In the genomic region with DNA sequence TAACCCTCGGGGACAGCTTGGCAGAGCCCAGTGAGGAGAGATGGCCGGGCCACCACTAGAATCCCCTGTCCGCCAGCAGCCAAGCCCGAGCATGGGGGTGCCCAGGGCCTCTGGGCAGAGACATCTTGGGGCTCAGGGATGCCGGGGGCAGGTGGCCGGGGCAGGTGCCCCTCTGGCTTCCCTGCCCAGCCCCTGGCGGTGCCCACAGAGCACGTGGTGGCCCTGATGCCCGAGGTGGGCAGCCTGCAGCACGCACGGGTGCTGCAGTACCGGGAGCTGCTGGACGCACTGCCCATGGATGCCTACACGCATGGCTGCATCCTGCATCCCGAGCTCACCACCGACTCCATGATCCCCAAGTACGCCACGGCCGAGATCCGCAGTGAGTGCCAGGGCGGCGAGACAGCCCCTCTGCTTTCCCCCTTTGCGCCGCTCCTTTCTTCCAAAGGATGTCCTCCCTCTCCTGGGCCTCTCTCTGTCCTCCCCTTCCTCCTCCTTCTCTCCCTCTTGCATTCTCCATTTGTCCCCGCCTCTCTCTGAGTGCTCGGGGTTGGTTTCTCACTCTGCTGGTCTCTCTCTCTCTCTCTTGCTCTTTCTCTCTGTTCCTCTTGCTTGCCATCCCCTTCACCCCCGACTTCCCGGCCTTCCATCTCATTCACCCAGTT, we compare ENCODE assay signal across 35 cellular contexts. TPM values are rescaled to one million over a fixed set of nuclear protein-coding genes. Genes with fewer than 3 reads are reported as not detected.
"Had no signal": no experiment of that assay in that cellular context is flagged by ENCODE, and none has a peak within 500 bp of the region (broad histone marks: within the 10 kb centered on the region; RNA-seq: fewer than 3 reads in every experiment).

No MANE protein-coding gene starts in this region.

- FAIRE-seq: TTC549 had no signal

- H3K27ac ChIP-seq: ascending aorta, body of pancreas, brain microvascular endothelial cell, breast epithelium, VCaP had no signal

- ATAC-seq: activated CD8-positive, alpha-beta memory T cell treated with anti-CD3 and anti-CD28 coated beads, Interleukin-2, amount 10 ng/mL, durations not matched to agents 7 days and 5 days; activated CD8-positive, alpha-beta T cell treated with anti-CD3 and anti-CD28 coated beads, Interleukin-2, amount 10 ng/mL, durations not matched to agents 7 days and 5 days; activated naive CD8-positive, alpha-beta T cell treated with anti-CD3 and anti-CD28 coated beads, Interleukin-2, amount 50 U/mL, for 24 hours; body of pancreas had no signal

- H3K36me3 Mint-ChIP-seq: activated CD8-positive, alpha-beta memory T cell treated with anti-CD3 and anti-CD28 coated beads, Interleukin-2, amount 10 ng/mL, durations not matched to agents 7 days and 5 days; activated naive CD4-positive, alpha-beta T cell treated with anti-CD3 and anti-CD28 coated beads, Interleukin-2, amount 10 ng/mL, durations not matched to agents 7 days and 5 days; activated naive CD8-positive, alpha-beta T cell treated with anti-CD3 and anti-CD28 coated beads, Interleukin-2, amount 10 ng/mL, durations not matched to agents 7 days and 5 days had no signal

- H3K9me3 ChIP-seq: ascending aorta, body of pancreas, breast epithelium had no signal

- H3K4me3 Mint-ChIP-seq: activated B cell treated with CpG ODN at 0.5 μM for 24 hours; activated CD4-positive, alpha-beta memory T cell treated with anti-CD3 and anti-CD28 coated beads, Interleukin-2, amount 10 ng/mL, durations not matched to agents 7 days and 5 days; activated CD4-positive, alpha-beta T cell treated with anti-CD3 and anti-CD28 coated beads, Interleukin-2, amount 10 ng/mL, durations not matched to agents 7 days and 5 days; activated CD8-positive, alpha-beta memory T cell treated with anti-CD3 and anti-CD28 coated beads, Interleukin-2, amount 10 ng/mL, durations not matched to agents 7 days and 5 days; activated CD8-positive, alpha-beta T cell treated with anti-CD3 and anti-CD28 coated beads, Interleukin-2, amount 10 ng/mL, durations not matched to agents 7 days and 5 days; activated naive CD4-positive, alpha-beta T cell treated with anti-CD3 and anti-CD28 coated beads, Interleukin-2, amount 10 ng/mL, durations not matched to agents 7 days and 5 days; activated naive CD4-positive, alpha-beta T cell treated with anti-CD3 and anti-CD28 coated beads, Interleukin-2, amount 50 U/mL, for 24 hours; activated naive CD8-positive, alpha-beta T cell; activated naive CD8-positive, alpha-beta T cell treated with anti-CD3 and anti-CD28 coated beads, Interleukin-2, amount 10 ng/mL, durations not matched to agents 7 days and 5 days; activated naive CD8-positive, alpha-beta T cell treated with anti-CD3 and anti-CD28 coated beads, Interleukin-2, amount 50 U/mL, for 24 hours; activated T-cell treated with anti-CD3 and anti-CD28 coated beads, Interleukin-2, amount 50 U/mL, for 24 hours; T-helper 1 cell treated with Interleukin-12 subunit alpha and Interleukin-12 subunit beta and Interleukin-4 antibody, amounts not matched to agents 30 μg/mL and 1 μg/mL, for 36 hours; T-helper 2 cell treated with Interferon-gamma antibody and Interleukin-4, amounts not matched to agents 5 μg/mL and 100 μg/mL, for 36 hours had no signal

- H3K36me3 ChIP-seq: ascending aorta, brain microvascular endothelial cell, breast epithelium had no signal

- H3K4me1 ChIP-seq: ascending aorta, body of pancreas, breast epithelium had no signal

- H3K27me3 Mint-ChIP-seq: activated CD4-positive, alpha-beta memory T cell treated with anti-CD3 and anti-CD28 coated beads, Interleukin-2, amount 10 ng/mL, durations not matched to agents 7 days and 5 days; activated CD4-positive, alpha-beta T cell treated with anti-CD3 and anti-CD28 coated beads, Interleukin-2, amount 10 ng/mL, durations not matched to agents 7 days and 5 days; activated CD8-positive, alpha-beta memory T cell treated with anti-CD3 and anti-CD28 coated beads, Interleukin-2, amount 10 ng/mL, durations not matched to agents 7 days and 5 days; activated naive CD4-positive, alpha-beta T cell treated with anti-CD3 and anti-CD28 coated beads, Interleukin-2, amount 10 ng/mL, durations not matched to agents 7 days and 5 days; activated naive CD4-positive, alpha-beta T cell treated with anti-CD3 and anti-CD28 coated beads, Interleukin-2, amount 50 U/mL, for 24 hours; activated naive CD8-positive, alpha-beta T cell treated with anti-CD3 and anti-CD28 coated beads, Interleukin-2, amount 50 U/mL, for 24 hours; activated T-cell treated with anti-CD3 and anti-CD28 coated beads, Interleukin-2, amount 50 U/mL, for 24 hours had no signal

- DNase-seq: activated B cell treated with CpG ODN at 0.5 μM for 24 hours; activated CD4-positive, alpha-beta memory T cell treated with anti-CD3 and anti-CD28 coated beads, Interleukin-2, amount 10 ng/mL, durations not matched to agents 7 days and 5 days; activated CD4-positive, alpha-beta T cell treated with anti-CD3 and anti-CD28 coated beads for 4 hours; activated CD4-positive, alpha-beta T cell treated with anti-CD3 and anti-CD28 coated beads, Interleukin-2, amount 10 ng/mL, durations not matched to agents 7 days and 5 days; activated CD4-positive, alpha-beta T cell treated with anti-CD3 and anti-CD28 coated beads, Interleukin-2, amount 50 U/mL, for 48 hours; activated CD4-positive, CD25-positive, alpha-beta regulatory T cell treated with anti-CD3 and anti-CD28 coated beads, Interleukin-2, amount 50 U/mL, for 72 hours; activated CD8-positive, alpha-beta memory T cell treated with anti-CD3 and anti-CD28 coated beads for 24 hours; activated CD8-positive, alpha-beta memory T cell treated with anti-CD3 and anti-CD28 coated beads, Interleukin-2, amount 10 ng/mL, durations not matched to agents 7 days and 5 days; activated CD8-positive, alpha-beta memory T cell treated with anti-CD3 and anti-CD28 coated beads, Interleukin-2, amount 50 U/mL, for 48 hours; activated CD8-positive, alpha-beta T cell treated with anti-CD3 and anti-CD28 coated beads, Interleukin-2, amount 10 ng/mL, durations not matched to agents 7 days and 5 days; activated effector memory CD4-positive, alpha-beta T cell treated with Interleukin-2 at 50 U/mL for 16 hours; activated gamma-delta T cell; activated naive CD4-positive, alpha-beta T cell treated with anti-CD3 and anti-CD28 coated beads, Interleukin-2, amount 10 ng/mL, durations not matched to agents 7 days and 5 days; activated naive CD4-positive, alpha-beta T cell treated with Interleukin-2 at 50 U/mL for 16 hours; activated naive CD8-positive, alpha-beta T cell treated with anti-CD3 and anti-CD28 coated beads, Interleukin-2, amount 10 ng/mL, durations not matched to agents 7 days and 5 days; activated naive CD8-positive, alpha-beta T cell treated with anti-CD3 and anti-CD28 coated beads, Interleukin-2, amount 50 U/mL, for 24 hours; activated T-cell treated with anti-CD3 and anti-CD28 coated beads, Interleukin-2, amount 50 U/mL, for 24 hours; activated T-cell treated with anti-CD3 and anti-CD28 coated beads, Interleukin-2, amount 50 U/mL, for 48 hours; amygdala; anterior cingulate cortex; body of pancreas; brain microvascular endothelial cell; central memory CD4-positive, alpha-beta T cell; T-helper 1 cell; T-helper 2 cell; T-helper 9 cell had no signal

- H3K27me3 ChIP-seq: ascending aorta, body of pancreas, brain microvascular endothelial cell, breast epithelium had no signal

- H3K4me1 Mint-ChIP-seq: activated B cell treated with CpG ODN at 0.5 μM for 24 hours; activated CD4-positive, alpha-beta memory T cell treated with anti-CD3 and anti-CD28 coated beads, Interleukin-2, amount 10 ng/mL, durations not matched to agents 7 days and 5 days; activated CD4-positive, alpha-beta T cell treated with anti-CD3 and anti-CD28 coated beads, Interleukin-2, amount 10 ng/mL, durations not matched to agents 7 days and 5 days; activated CD8-positive, alpha-beta memory T cell treated with anti-CD3 and anti-CD28 coated beads, Interleukin-2, amount 10 ng/mL, durations not matched to agents 7 days and 5 days; activated naive CD4-positive, alpha-beta T cell treated with anti-CD3 and anti-CD28 coated beads, Interleukin-2, amount 10 ng/mL, durations not matched to agents 7 days and 5 days; activated naive CD4-positive, alpha-beta T cell treated with anti-CD3 and anti-CD28 coated beads, Interleukin-2, amount 50 U/mL, for 24 hours; activated naive CD8-positive, alpha-beta T cell treated with anti-CD3 and anti-CD28 coated beads, Interleukin-2, amount 10 ng/mL, durations not matched to agents 7 days and 5 days; activated naive CD8-positive, alpha-beta T cell treated with anti-CD3 and anti-CD28 coated beads, Interleukin-2, amount 50 U/mL, for 24 hours had no signal

- H3K27ac Mint-ChIP-seq: activated B cell treated with CpG ODN at 0.5 μM for 24 hours; activated CD4-positive, alpha-beta memory T cell treated with anti-CD3 and anti-CD28 coated beads, Interleukin-2, amount 10 ng/mL, durations not matched to agents 7 days and 5 days; activated CD4-positive, alpha-beta T cell treated with anti-CD3 and anti-CD28 coated beads, Interleukin-2, amount 10 ng/mL, durations not matched to agents 7 days and 5 days; activated CD8-positive, alpha-beta memory T cell treated with anti-CD3 and anti-CD28 coated beads, Interleukin-2, amount 10 ng/mL, durations not matched to agents 7 days and 5 days; activated CD8-positive, alpha-beta T cell treated with anti-CD3 and anti-CD28 coated beads, Interleukin-2, amount 10 ng/mL, durations not matched to agents 7 days and 5 days; activated naive CD4-positive, alpha-beta T cell treated with anti-CD3 and anti-CD28 coated beads, Interleukin-2, amount 10 ng/mL, durations not matched to agents 7 days and 5 days; activated naive CD4-positive, alpha-beta T cell treated with anti-CD3 and anti-CD28 coated beads, Interleukin-2, amount 50 U/mL, for 24 hours; activated naive CD8-positive, alpha-beta T cell; activated naive CD8-positive, alpha-beta T cell treated with anti-CD3 and anti-CD28 coated beads, Interleukin-2, amount 10 ng/mL, durations not matched to agents 7 days and 5 days; activated naive CD8-positive, alpha-beta T cell treated with anti-CD3 and anti-CD28 coated beads, Interleukin-2, amount 50 U/mL, for 24 hours; activated T-cell treated with anti-CD3 and anti-CD28 coated beads, Interleukin-2, amount 50 U/mL, for 24 hours; activated T-helper 2 cell treated with anti-CD3 and anti-CD28 coated beads, Interferon-gamma antibody, Interleukin-2, Interleukin-4, amounts not matched to agents 10 μg/mL and 5 μg/mL and 100 μg/mL, durations not matched to agents 14 hours and 24 hours and 36 hours; T-helper 1 cell treated with Interleukin-12 subunit alpha and Interleukin-12 subunit beta and Interleukin-4 antibody, amounts not matched to agents 30 μg/mL and 1 μg/mL, for 36 hours; T-helper 2 cell treated with Interferon-gamma antibody and Interleukin-4, amounts not matched to agents 5 μg/mL and 100 μg/mL, for 36 hours had no signal

- H3K9me3 Mint-ChIP-seq: activated B cell treated with CpG ODN at 0.5 μM for 24 hours; activated CD4-positive, alpha-beta memory T cell treated with anti-CD3 and anti-CD28 coated beads, Interleukin-2, amount 10 ng/mL, durations not matched to agents 7 days and 5 days; activated CD4-positive, alpha-beta T cell treated with anti-CD3 and anti-CD28 coated beads, Interleukin-2, amount 10 ng/mL, durations not matched to agents 7 days and 5 days; activated naive CD4-positive, alpha-beta T cell treated with anti-CD3 and anti-CD28 coated beads, Interleukin-2, amount 10 ng/mL, durations not matched to agents 7 days and 5 days; activated naive CD4-positive, alpha-beta T cell treated with anti-CD3 and anti-CD28 coated beads, Interleukin-2, amount 50 U/mL, for 24 hours; activated naive CD8-positive, alpha-beta T cell treated with anti-CD3 and anti-CD28 coated beads, Interleukin-2, amount 10 ng/mL, durations not matched to agents 7 days and 5 days; activated naive CD8-positive, alpha-beta T cell treated with anti-CD3 and anti-CD28 coated beads, Interleukin-2, amount 50 U/mL, for 24 hours; activated T-cell treated with anti-CD3 and anti-CD28 coated beads, Interleukin-2, amount 50 U/mL, for 24 hours; activated T-helper 2 cell treated with anti-CD3 and anti-CD28 coated beads, Interferon-gamma antibody, Interleukin-2, Interleukin-4, amounts not matched to agents 10 μg/mL and 5 μg/mL and 100 μg/mL, durations not matched to agents 14 hours and 24 hours and 36 hours; T-helper 1 cell treated with Interleukin-12 subunit alpha and Interleukin-12 subunit beta and Interleukin-4 antibody, amounts not matched to agents 30 μg/mL and 1 μg/mL, for 36 hours; T-helper 2 cell treated with Interferon-gamma antibody and Interleukin-4, amounts not matched to agents 5 μg/mL and 100 μg/mL, for 36 hours had no signal

- H3K4me3 ChIP-seq: ascending aorta, body of pancreas, breast epithelium had no signal

RNA-seq across cellular contexts. Expression of a gene that starts 11.2 kb away (rescaled TPM):
- total RNA-seq: activated B cell treated with CpG ODN at 0.5 μM for 24 hours; activated CD4-positive, alpha-beta memory T cell treated with anti-CD3 and anti-CD28 coated beads, Interleukin-2, amount 10 ng/mL, durations not matched to agents 7 days and 5 days; activated CD4-positive, alpha-beta T cell treated with anti-CD3 and anti-CD28 coated beads, Interleukin-2, amount 10 ng/mL, durations not matched to agents 7 days and 5 days; activated CD8-positive, alpha-beta memory T cell treated with anti-CD3 and anti-CD28 coated beads, Interleukin-2, amount 10 ng/mL, durations not matched to agents 7 days and 5 days; activated CD8-positive, alpha-beta T cell treated with anti-CD3 and anti-CD28 coated beads, Interleukin-2, amount 10 ng/mL, durations not matched to agents 7 days and 5 days; activated naive CD8-positive, alpha-beta T cell treated with anti-CD3 and anti-CD28 coated beads, Interleukin-2, amount 10 ng/mL, durations not matched to agents 7 days and 5 days; activated T-helper 2 cell treated with anti-CD3 and anti-CD28 coated beads, Interferon-gamma antibody, Interleukin-2, Interleukin-4, amounts not matched to agents 10 μg/mL and 5 μg/mL and 100 μg/mL, durations not matched to agents 14 hours and 24 hours and 36 hours; ascending aorta; body of pancreas; breast epithelium had no signal
